12 cellular contexts compared by ENCODE assay signal in genomic region chr3:73030073-73030597, GRCh38. TPM values are rescaled to one million over a fixed set of nuclear protein-coding genes. Genes with fewer than 3 reads are reported as not detected.
DNase-seq lines count a peak whose midpoint lies in the region; ATAC-seq, FAIRE-seq and TF ChIP-seq lines count a peak whose summit lies in the region.
"Had no signal": no experiment of that assay in that cellular context is flagged by ENCODE, and none has a peak within 500 bp of the region (broad histone marks: within the 10 kb centered on the region; RNA-seq: fewer than 3 reads in every experiment).

No MANE protein-coding gene starts in this region.

- H3K9ac ChIP-seq in astrocyte (ENCODE audit: low read length) (peak overlapping the region; percentile 63), kidney (ENCODE audit: low read length in 2 of 2) (no peak overlapping the region)
- H3K9ac ChIP-seq: BLaER1 treated with 17β-estradiol and CSF1 and Interleukin-3, amounts not matched to agents 10 nM and 100 nM had no signal

- no peak for FAIRE-seq in astrocyte (lab: Jason Lieb, UNC)
- no peak for FAIRE-seq in kidney (lab: Jason Lieb, UNC)
- FAIRE-seq: urothelium cell line had no signal

- no peak overlapping the region for H2AFZ ChIP-seq in ACC112 (ENCODE audit: low read length, unreplicated experiment)
- H2AFZ ChIP-seq in astrocyte (ENCODE audit: low read depth, low read length), result no peak overlapping the region

- H3K27me3 ChIP-seq in ACC112 (ENCODE audit: insufficient read depth, low read length) (no peaks in the 10 kb centered on the region), astrocyte (ENCODE audit: insufficient read depth, low read length) (no peaks in the 10 kb centered on the region), testis (no peaks in the 10 kb centered on the region)
- H3K27me3 ChIP-seq: BLaER1 treated with 17β-estradiol and CSF1 and Interleukin-3, amounts not matched to agents 10 nM and 100 nM had no signal

- peaks cover 98% of the 10 kb centered on the region for H3K79me2 ChIP-seq in ACC112 (ENCODE audit: control insufficient read depth, insufficient read depth, low read length, unreplicated experiment)
- peaks cover 98% of the 10 kb centered on the region for H3K79me2 ChIP-seq in astrocyte (ENCODE audit: insufficient read depth, low read length)

- peak overlapping the region; percentile 68 for H3K4me2 ChIP-seq in astrocyte (ENCODE audit: low read length)
- H3K4me2 ChIP-seq: BLaER1 treated with 17β-estradiol and CSF1 and Interleukin-3, amounts not matched to agents 10 nM and 100 nM had no signal

- TF ChIP-seq CTCF in astrocyte (IDR thresholded peaks at IDR 0.05; ENCODE audit: insufficient read depth, low read depth, low read length) (no peak), mucosa of descending colon (IDR thresholded peaks at IDR 0.05) (no peak), testis (IDR thresholded peaks at IDR 0.05) (no peak), kidney (IDR thresholded peaks at IDR 0.05; ENCODE audit: borderline replicate concordance, extremely low read depth, insufficient read depth) (no peak)

- peaks cover 1% of the 10 kb centered on the region for H3K36me3 Mint-ChIP-seq in astrocyte (ENCODE audit: low read depth, unreplicated experiment)
- peaks cover 0 to 23% (median 14%) of the 10 kb centered on the region in 3 donors for H3K36me3 Mint-ChIP-seq in naive thymus-derived CD8-positive, alpha-beta T cell

- TF ChIP-seq POLR2A in testis (IDR thresholded peaks at IDR 0.05), result no peak

- peak overlapping the region; percentile 73 for H3K27ac Mint-ChIP-seq in astrocyte (ENCODE audit: unreplicated experiment)
- H3K27ac Mint-ChIP-seq in naive thymus-derived CD8-positive, alpha-beta T cell, result peak overlapping the region in 6 of 10 donors; percentile 0 to 64 (median 22)

- WGBS in testis, 2 donors, result 68 to 88% methylated on average over 1 of the region's 1 CpG

- no peak overlapping the region for H3K4me3 Mint-ChIP-seq in astrocyte (ENCODE audit: unreplicated experiment)
- peak overlapping the region in 6 of 10 donors; percentile 0 to 33 (median 8) for H3K4me3 Mint-ChIP-seq in naive thymus-derived CD8-positive, alpha-beta T cell

- intact Hi-C loops in mucosa of descending colon (cut with DNase I, micrococcal nuclease), result no loop called here
- intact Hi-C loops in testis (cut with DNase I; ENCODE audit: low total_unique reads), result no loop called here
- intact Hi-C loops in kidney (cut with DNase I), result no loop called here

- H3K4me1 Mint-ChIP-seq in astrocyte (ENCODE audit: low read depth, unreplicated experiment), result peaks cover 36% of the 10 kb centered on the region
- H3K4me1 Mint-ChIP-seq in naive thymus-derived CD8-positive, alpha-beta T cell, result peaks cover 36 to 90% (median 85%) of the 10 kb centered on the region in 4 donors

- H3K36me3 ChIP-seq in ACC112 (ENCODE audit: insufficient read depth, low read length) (peaks cover 11% of the 10 kb centered on the region; the same call in 1 of the 2 replicates), astrocyte (ENCODE audit: insufficient read depth, low read length) (no peaks in the 10 kb centered on the region), mucosa of descending colon (ENCODE audit: low read depth) (no peaks in the 10 kb centered on the region), testis (ENCODE audit: low read depth, missing control alignments) (no peaks in the 10 kb centered on the region), kidney (ENCODE audit: control insufficient read depth in 1 of 2, insufficient read depth in 2 of 2, low read length in 2 of 2) (no peaks in the 10 kb centered on the region)

- peaks cover 89% of the 10 kb centered on the region for H4K20me1 ChIP-seq in astrocyte (ENCODE audit: insufficient read depth, low read length)

- H3K9me3 Mint-ChIP-seq in astrocyte (ENCODE audit: unreplicated experiment), result no peaks in the 10 kb centered on the region
- no peaks in the 10 kb centered on the region for H3K9me3 Mint-ChIP-seq in naive thymus-derived CD8-positive, alpha-beta T cell

- no peaks in the 10 kb centered on the region for H3K9me3 ChIP-seq in astrocyte (ENCODE audit: insufficient read depth, low read depth, low read length)
- H3K9me3 ChIP-seq in mucosa of descending colon, result no peaks in the 10 kb centered on the region
- no peaks in the 10 kb centered on the region for H3K9me3 ChIP-seq in testis
- H3K9me3 ChIP-seq in kidney (ENCODE audit: control insufficient read depth in 1 of 2, low read length in 2 of 2), result no peaks in the 10 kb centered on the region

- no peaks in the 10 kb centered on the region for H3K27me3 Mint-ChIP-seq in astrocyte (ENCODE audit: low read depth, unreplicated experiment)
- no peaks in the 10 kb centered on the region for H3K27me3 Mint-ChIP-seq in naive thymus-derived CD8-positive, alpha-beta T cell

- H3K27ac ChIP-seq in ACC112 (ENCODE audit: low read depth, low read length) (peak overlapping the region; percentile 92), astrocyte (ENCODE audit: low read depth, low read length) (peak overlapping the region; percentile 80), testis (no peak overlapping the region), kidney (ENCODE audit: low read depth in 2 of 2, low read length in 2 of 2) (no peak overlapping the region)
- H3K27ac ChIP-seq: BLaER1 treated with 17β-estradiol and CSF1 and Interleukin-3, amounts not matched to agents 10 nM and 100 nM had no signal

- ATAC-seq in GM18868 (IDR thresholded peaks at IDR 0.05; ENCODE audit: unreplicated experiment), result peak; percentile 67
- ATAC-seq in naive thymus-derived CD8-positive, alpha-beta T cell, result no peak
- no peak for ATAC-seq in mucosa of descending colon

- DNase-seq in astrocyte (ENCODE audit: low read depth), result no peak
- no peak for DNase-seq in naive thymus-derived CD8-positive, alpha-beta T cell
- DNase-seq in mucosa of descending colon, result no peak
- DNase-seq in testis, result no peak
- DNase-seq in kidney, result no peak
- no peak for DNase-seq in 8988T
- DNase-seq: activated CD8-positive, alpha-beta memory T cell treated with anti-CD3 and anti-CD28 coated beads, Interleukin-2, amount 50 U/mL, for 48 hours; NCI-H2171 treated with DMSO at 0.1 percent for 48 hours had no signal

- H3K4me1 ChIP-seq in ACC112 (ENCODE audit: control insufficient read depth, insufficient read depth, low read length, unreplicated experiment), result peaks cover 58% of the 10 kb centered on the region
- H3K4me1 ChIP-seq in astrocyte (ENCODE audit: insufficient read depth, low read length), result peaks cover 19% of the 10 kb centered on the region
- H3K4me1 ChIP-seq in mucosa of descending colon (ENCODE audit: low read depth), result peaks cover 18% of the 10 kb centered on the region
- peaks cover 14% of the 10 kb centered on the region for H3K4me1 ChIP-seq in testis
- H3K4me1 ChIP-seq in kidney (ENCODE audit: control insufficient read depth in 1 of 2, insufficient read depth in 1 of 2, low read depth in 1 of 2, low read length in 2 of 2), result peaks cover 0 to 12% of the 10 kb centered on the region in 2 donors

- no peak overlapping the region for H3K4me3 ChIP-seq in ACC112 (ENCODE audit: low read depth, low read length)
- no peak overlapping the region for H3K4me3 ChIP-seq in astrocyte (ENCODE audit: insufficient read depth, low read depth, low read length)
- H3K4me3 ChIP-seq in mucosa of descending colon, result no peak overlapping the region
- no peak overlapping the region for H3K4me3 ChIP-seq in testis
- no peak overlapping the region for H3K4me3 ChIP-seq in kidney (ENCODE audit: low read length in 2 of 2)
- H3K4me3 ChIP-seq: BLaER1 treated with 17β-estradiol and CSF1 and Interleukin-3, amounts not matched to agents 10 nM and 100 nM had no signal

- POLR2A ChIA-PET in naive thymus-derived CD8-positive, alpha-beta T cell (lab: Charles Lee), result no interaction called here

RNA-seq across cellular contexts. Expression of gene EBLN2, which starts 31.3 kb away (rescaled TPM):
- 3.1 TPM in 2 replicates for total RNA-seq in astrocyte
- 1 to 10 TPM; 8.7 to 8.9 TPM for total RNA-seq in naive thymus-derived CD8-positive, alpha-beta T cell
- under 1 TPM; 0.21 to 0.60 (median 0.48) TPM for polyA plus RNA-seq in naive thymus-derived CD8-positive, alpha-beta T cell
- total RNA-seq in mucosa of descending colon, result 1 to 10 TPM; 4.3 to 5.7 (median 4.8) TPM
- 10 to 100 TPM; 10.5 to 12.8 TPM for total RNA-seq in testis
- polyA plus RNA-seq in testis (ENCODE audit: insufficient read depth, low read depth, low replicate concordance), result 1.9 TPM
- 4.5 TPM for total RNA-seq in kidney
- polyA plus RNA-seq in kidney (ENCODE audit: insufficient read depth, low read depth, low replicate concordance), result 0.24 TPM

RNA-seq across cellular contexts. Expression of gene PPP4R2, which starts 33.5 kb away (rescaled TPM):
- total RNA-seq in astrocyte (98.5 and 99.3 TPM in 2 replicates), mucosa of descending colon (10 to 100 TPM; 71.5 to 77.5 (median 75.3) TPM), testis (10 to 100 TPM; 67.7 to 68.2 TPM), kidney (72.0 TPM)
- total RNA-seq in naive thymus-derived CD8-positive, alpha-beta T cell, result 10 to 100 TPM; 59.3 to 65.1 TPM
- 10 to 100 TPM; 28.3 to 46.1 (median 45.0) TPM for polyA plus RNA-seq in naive thymus-derived CD8-positive, alpha-beta T cell
- polyA plus RNA-seq in testis (ENCODE audit: insufficient read depth, low read depth, low replicate concordance) (38.1 TPM), kidney (ENCODE audit: insufficient read depth, low read depth, low replicate concordance) (14.5 TPM)

Comparison
In these comparisons a context has a peak if more than half of its experiments do, and no peak if none do; other contexts are left out.
1. H3K27ac ChIP-seq: peak in ACC112 (single experiment) and astrocyte (single experiment); none in testis (0 of 2) and kidney (0 of 2).